In genomic region chr2:196238836-196239380, GRCh38 we compare ENCODE assay signal across 12 cellular contexts.
A peak's percentile ranks its signal among the peaks of the same experiment; 100 is the strongest.
DNase-seq lines count a peak whose midpoint lies in the region; ATAC-seq and TF ChIP-seq lines count a peak whose summit lies in the region.
"Had no signal": no experiment of that assay in that cellular context is flagged by ENCODE, and none has a peak within 500 bp of the region (broad histone marks: within the 10 kb centered on the region; RNA-seq: fewer than 3 reads in every experiment).

No MANE protein-coding gene starts in this region.

- H2BK120ac ChIP-seq in trophoblast cell (ENCODE audit: insufficient read depth, low read length, poor library complexity) = no peak overlapping the region

- no peak for DNase-seq in activated CD4-positive, alpha-beta T cell treated with anti-CD3 and anti-CD28 coated beads for 36 hours
- DNase-seq in activated CD4-positive, alpha-beta T cell treated with anti-CD3 and anti-CD28 coated beads, Interleukin-2, amount 50 U/mL, for 4 hours = no peak
- no peak for DNase-seq in MM.1S
- DNase-seq in colonic mucosa = no peak
- peak; percentile 38 to 74 for DNase-seq in trophoblast cell
- DNase-seq in thyroid gland = no peak
- DNase-seq in SHP77 (lab: John Stamatoyannopoulos, UW) = no peak
- no peak for DNase-seq in cortex of kidney (lab: John Stamatoyannopoulos, UW)
- DNase-seq: DMS79; SHP77 treated with DMSO at 0.1 percent for 48 hours; stimulated activated naive CD4-positive, alpha-beta T cell had no signal

- H3K4me3 ChIP-seq in MM.1S (ENCODE audit: low read length) (no peak overlapping the region), colonic mucosa (no peak overlapping the region), trophoblast cell (ENCODE audit: low read depth, low read length) (no peak overlapping the region), thyroid gland (replicated peaks in 1 of 3) (no peak overlapping the region)

- no peak overlapping the region for H3K4ac ChIP-seq in trophoblast cell (ENCODE audit: low read depth, low read length)

- no peaks in the 10 kb centered on the region for H3K27me3 ChIP-seq in MM.1S (replicated peaks; ENCODE audit: insufficient read depth, low read length)
- H3K27me3 ChIP-seq in colonic mucosa = no peaks in the 10 kb centered on the region
- no peaks in the 10 kb centered on the region for H3K27me3 ChIP-seq in trophoblast cell (ENCODE audit: insufficient read depth, low read length)
- no peaks in the 10 kb centered on the region for H3K27me3 ChIP-seq in thyroid gland

- H3K18ac ChIP-seq in trophoblast cell (ENCODE audit: low read length) = no peak overlapping the region

- no peaks in the 10 kb centered on the region for H3K27me3 Mint-ChIP-seq in activated CD4-positive, alpha-beta T cell treated with anti-CD3 and anti-CD28 coated beads for 36 hours

- H2AK5ac ChIP-seq in trophoblast cell (ENCODE audit: low read length) = no peak overlapping the region

- peak overlapping the region; percentile 90; the same call in 1 of the 2 replicates for H3K27ac ChIP-seq in MM.1S (ENCODE audit: low read length)
- H3K27ac ChIP-seq in colonic mucosa = peak overlapping the region; percentile 45
- no peak overlapping the region for H3K27ac ChIP-seq in trophoblast cell (ENCODE audit: low read depth, low read length)
- H3K27ac ChIP-seq in thyroid gland = no peak overlapping the region

- no peak for TF ChIP-seq CTCF in MM.1S (IDR thresholded peaks at IDR 0.05; ENCODE audit: low read length)
- TF ChIP-seq CTCF in colonic mucosa (IDR thresholded peaks at IDR 0.05) = no peak
- TF ChIP-seq CTCF in thyroid gland (IDR thresholded peaks at IDR 0.05) = no peak

- H3K4me2 ChIP-seq in MM.1S (ENCODE audit: low read depth, low read length) = no peak overlapping the region
- no peak overlapping the region for H3K4me2 ChIP-seq in trophoblast cell (ENCODE audit: low read length)

- H4K20me1 ChIP-seq in MM.1S (ENCODE audit: insufficient read depth, low read length) = no peaks in the 10 kb centered on the region

- no peaks in the 10 kb centered on the region for H3K36me3 ChIP-seq in MM.1S (replicated peaks; ENCODE audit: insufficient read depth, low read length)
- no peaks in the 10 kb centered on the region for H3K36me3 ChIP-seq in colonic mucosa
- no peaks in the 10 kb centered on the region for H3K36me3 ChIP-seq in trophoblast cell (ENCODE audit: control insufficient read depth in 1 of 2, insufficient read depth in 2 of 2, low read length in 2 of 2)
- no peaks in the 10 kb centered on the region for H3K36me3 ChIP-seq in thyroid gland

- peaks cover 92% of the 10 kb centered on the region for H3K4me1 Mint-ChIP-seq in activated CD4-positive, alpha-beta T cell treated with anti-CD3 and anti-CD28 coated beads for 36 hours
- H3K4me1 Mint-ChIP-seq: neural crest cell had no signal

- H3K9ac ChIP-seq in MM.1S (ENCODE audit: low read length) = no peak overlapping the region
- H3K9ac ChIP-seq in colonic mucosa (ENCODE audit: low read depth in 2 of 2, low read length in 2 of 2) = no peak overlapping the region
- H3K9ac ChIP-seq in trophoblast cell (ENCODE audit: low read length) = no peak overlapping the region

- CTCF ChIA-PET in activated CD4-positive, alpha-beta T cell treated with anti-CD3 and anti-CD28 coated beads for 36 hours (lab: Charles Lee) = interaction anchor here (0.7 to 3.4 kb wide), 13 partner anchors 9 to 171 kb away, joined by 3 to 17 read pairs (median 4); no protein-coding TSS in a partner anchor

- no CpG with 5 or more reads among the region's 2 CpGs for WGBS in trophoblast cell (ENCODE audit: extremely low coverage, insufficient coverage, insufficient read length)
- 80 to 88% methylated on average over 2 of the region's 2 CpGs for WGBS in thyroid gland, 2 donors

- H3F3A ChIP-seq in MM.1S (ENCODE audit: insufficient read depth, low read length) = peaks cover 18% of the 10 kb centered on the region

- H2AFZ ChIP-seq in MM.1S (ENCODE audit: low read length) (no peak overlapping the region), trophoblast cell (ENCODE audit: insufficient read depth, low read length, poor library complexity) (no peak overlapping the region)

- H3K36me3 Mint-ChIP-seq in activated CD4-positive, alpha-beta T cell treated with anti-CD3 and anti-CD28 coated beads for 36 hours (ENCODE audit: low read depth) = peaks cover 16% of the 10 kb centered on the region

- no peak overlapping the region for H2BK12ac ChIP-seq in trophoblast cell (ENCODE audit: low read length)

- H3K4me1 ChIP-seq in MM.1S (ENCODE audit: low read length) (peaks cover 46% of the 10 kb centered on the region), colonic mucosa (peaks cover 5% of the 10 kb centered on the region), trophoblast cell (ENCODE audit: control insufficient read depth in 1 of 2, insufficient read depth in 2 of 2, low read length in 2 of 2) (peaks cover 4 to 5% of the 10 kb centered on the region in 2 experiments), thyroid gland (peaks cover 0 to 12% of the 10 kb centered on the region in 2 donors)

- intact Hi-C loops in activated CD4-positive, alpha-beta T cell treated with anti-CD3 and anti-CD28 coated beads for 36 hours (cut with DNase I, micrococcal nuclease) = no loop called here
- intact Hi-C loops in colonic mucosa (cut with DNase I) = no loop called here
- intact Hi-C loops in thyroid gland (cut with DNase I) = no loop called here

- TF ChIP-seq POLR2A in thyroid gland (IDR thresholded peaks at IDR 0.05) = no peak

- H3K27ac Mint-ChIP-seq in activated CD4-positive, alpha-beta T cell treated with anti-CD3 and anti-CD28 coated beads for 36 hours = peak overlapping the region; percentile 97

- H4K8ac ChIP-seq in trophoblast cell (ENCODE audit: low read depth, low read length) = no peak overlapping the region

- no peak for ATAC-seq in activated CD4-positive, alpha-beta T cell treated with anti-CD3 and anti-CD28 coated beads for 36 hours

- no peak overlapping the region for H2BK5ac ChIP-seq in trophoblast cell (ENCODE audit: low read depth, low read length, poor library complexity)

- peak overlapping the region; percentile 3 for H3K4me3 Mint-ChIP-seq in activated CD4-positive, alpha-beta T cell treated with anti-CD3 and anti-CD28 coated beads for 36 hours
- H3K4me3 Mint-ChIP-seq: neural crest cell had no signal

- H4K91ac ChIP-seq in trophoblast cell (ENCODE audit: low read depth, low read length) = no peak overlapping the region

- H3K9me3 Mint-ChIP-seq in activated CD4-positive, alpha-beta T cell treated with anti-CD3 and anti-CD28 coated beads for 36 hours (ENCODE audit: low read depth) = no peaks in the 10 kb centered on the region
- H3K9me3 Mint-ChIP-seq: neural crest cell had no signal

- H3K9me2 ChIP-seq in MM.1S (replicated peaks; ENCODE audit: insufficient read depth, low read length) = no peaks in the 10 kb centered on the region

- H3K9me3 ChIP-seq in MM.1S (replicated peaks; ENCODE audit: insufficient read depth, low read length) (no peaks in the 10 kb centered on the region), colonic mucosa (no peaks in the 10 kb centered on the region), trophoblast cell (ENCODE audit: insufficient read depth, low read depth, low read length) (no peaks in the 10 kb centered on the region), thyroid gland (no peaks in the 10 kb centered on the region)

- no peak overlapping the region for H3K23ac ChIP-seq in trophoblast cell (ENCODE audit: low read length)

- no peak overlapping the region for H4K12ac ChIP-seq in trophoblast cell (ENCODE audit: low read depth, low read length)

- H3K79me1 ChIP-seq in trophoblast cell (ENCODE audit: low read length) = peaks cover 3% of the 10 kb centered on the region

- H3K79me2 ChIP-seq in MM.1S (ENCODE audit: low read length) (no peaks in the 10 kb centered on the region), trophoblast cell (ENCODE audit: control insufficient read depth, insufficient read depth, low read length, poor library complexity) (no peaks in the 10 kb centered on the region)

- POLR2A ChIA-PET in activated CD4-positive, alpha-beta T cell treated with anti-CD3 and anti-CD28 coated beads for 36 hours (lab: Charles Lee) = interaction anchor here (1.1 kb wide), 1 partner anchor 69 kb away, joined by 3 read pairs; no protein-coding TSS in a partner anchor

- H3K14ac ChIP-seq in trophoblast cell (ENCODE audit: low read length) = no peak overlapping the region

Comparison
In these comparisons a context has a peak if more than half of its experiments do, and no peak if none do; other contexts are left out.
1. DNase-seq: peak in trophoblast cell (2 of 2); none in activated CD4-positive, alpha-beta T cell treated with anti-CD3 and anti-CD28 coated beads for 36 hours (single experiment), activated CD4-positive, alpha-beta T cell treated with anti-CD3 and anti-CD28 coated beads, Interleukin-2, amount 50 U/mL, for 4 hours (0 of 2), MM.1S (single experiment), colonic mucosa (single experiment), thyroid gland (0 of 2), SHP77 (0 of 2) and cortex of kidney (single experiment).
2. H3K27ac ChIP-seq: peak in MM.1S (single experiment) and colonic mucosa (single experiment); none in trophoblast cell (single experiment) and thyroid gland (0 of 3).